8 cellular contexts compared by ENCODE assay signal in genomic region chr2:219253753-219254589, GRCh38. TPM values are rescaled to one million over a fixed set of nuclear protein-coding genes. Genes with fewer than 3 reads are reported as not detected.
DNase-seq lines count a peak whose midpoint lies in the region; ATAC-seq and TF ChIP-seq lines count a peak whose summit lies in the region.

Gene TUBA4A, minus strand, starts transcription at chr2:219253918. Its CDS starts 60 bp downstream, at chr2:219253858.

- no peaks in the 10 kb centered on the region for H3K27me3 Mint-ChIP-seq in CD8-positive, alpha-beta T cell (ENCODE audit: low read depth)

- no peaks in the 10 kb centered on the region for H3K9me3 ChIP-seq in CD8-positive, alpha-beta T cell (ENCODE audit: low read length)
- no peaks in the 10 kb centered on the region for H3K9me3 ChIP-seq in OCI-LY7 (ENCODE audit: low read length)
- no peaks in the 10 kb centered on the region for H3K9me3 ChIP-seq in mucosa of rectum (ENCODE audit: control insufficient read depth in 2 of 2, low read length in 2 of 2)

- H3K36me3 ChIP-seq in CD8-positive, alpha-beta T cell (ENCODE audit: insufficient read depth, low read length): peaks cover 19% of the 10 kb centered on the region
- peaks cover 29% of the 10 kb centered on the region for H3K36me3 ChIP-seq in OCI-LY7 (ENCODE audit: insufficient read depth, low read length)
- H3K36me3 ChIP-seq in mucosa of rectum (ENCODE audit: control insufficient read depth in 2 of 2, insufficient read depth in 2 of 2, low read length in 2 of 2): peaks cover 10 to 14% of the 10 kb centered on the region in 2 donors

- peaks cover 28% of the 10 kb centered on the region for H3K79me2 ChIP-seq in OCI-LY7 (ENCODE audit: insufficient read depth, low read depth, low read length)

- H3K4me2 ChIP-seq in OCI-LY7 (ENCODE audit: low read length): peak within 1 kb of the TSS; percentile 93

- CTCF ChIA-PET in CD8-positive, alpha-beta T cell (lab: Charles Lee): interaction anchor here (0.7 to 10.2 kb wide), 14 partner anchors 24 to 196 kb away, joined by 3 to 138 read pairs (median 5); partner anchors contain the start of genes ANKZF1, ATG9A, DNAJB2 and NHEJ1
- CTCF ChIA-PET in OCI-LY7 (lab: Charles Lee; ENCODE audit: unreplicated experiment): interaction anchor here (2.6 kb wide), 1 partner anchor 24 kb away, joined by 7 read pairs; the partner anchor contains the start of gene DNAJB2

- H3K9me2 ChIP-seq in OCI-LY7 (ENCODE audit: insufficient read depth, low read length): no peaks in the 10 kb centered on the region

- POLR2A ChIA-PET in CD8-positive, alpha-beta T cell (lab: Charles Lee): interaction anchor here (0.7 to 9.6 kb wide), 17 partner anchors 9 to 857 kb away, joined by 3 to 184 read pairs (median 4); partner anchors contain the start of genes ABCB6, ANKZF1, ATG9A and CNPPD1
- POLR2A ChIA-PET in OCI-LY7 (lab: Charles Lee): interaction anchor here (0.6 to 2.3 kb wide), 7 partner anchors 9 to 113 kb away, joined by 3 to 15 read pairs (median 5); partner anchors contain the start of genes ANKZF1, ATG9A, CNPPD1 and GLB1L

- intact Hi-C loops in CD8-positive, alpha-beta T cell (cut with DNase I, micrococcal nuclease): loop anchor here (1.0 to 5.0 kb wide), 13 partner anchors 9 to 343 kb away; partner anchors contain the start of genes ANKZF1 (in 2 of the 2), ATG9A (in 2 of the 2), DNAJB2 (in 2 of the 2) and DNPEP (in 2 of the 2)
- intact Hi-C loops in OCI-LY7 (cut with micrococcal nuclease; ENCODE audit: unreplicated experiment): loop anchor here (1.0 to 10.0 kb wide), 4 partner anchors 25 to 359 kb away; partner anchors contain the start of genes CNPPD1 and DNAJB2

- no TSS peak for BruUV-seq in OCI-LY7 (replicated peaks; lab: Mats Ljungman, UMichigan)

- H3K27me3 ChIP-seq in CD8-positive, alpha-beta T cell (ENCODE audit: insufficient read depth, low read length): no peaks in the 10 kb centered on the region
- peaks cover 0 to 2% of the 10 kb centered on the region in 2 donors for H3K27me3 ChIP-seq in mucosa of rectum (ENCODE audit: control insufficient read depth in 2 of 2, insufficient read depth in 2 of 2, low read length in 2 of 2)

- H3K27ac ChIP-seq in CD8-positive, alpha-beta T cell (ENCODE audit: low read depth, low read length): peak within 1 kb of the TSS; percentile 81
- H3K27ac ChIP-seq in OCI-LY7 (ENCODE audit: low read depth, low read length, poor library complexity, severe bottlenecking) (peak within 1 kb of the TSS; percentile 96), mucosa of rectum (ENCODE audit: low read depth in 2 of 2, low read length in 2 of 2) (peak within 1 kb of the TSS; percentile 67 to 89)

- peak within 1 kb of the TSS; percentile 87 for H3K4me3 Mint-ChIP-seq in CD8-positive, alpha-beta T cell

- H3K4me3 ChIP-seq in CD8-positive, alpha-beta T cell (ENCODE audit: low read depth, low read length): peak within 1 kb of the TSS; percentile 98
- H3K4me3 ChIP-seq in OCI-LY7 (ENCODE audit: low read depth, low read length, poor library complexity, severe bottlenecking): peak within 1 kb of the TSS; percentile 87
- peak within 1 kb of the TSS; percentile 66 for H3K4me3 ChIP-seq in epithelial cell of esophagus (ENCODE audit: low read length)
- H3K4me3 ChIP-seq in mucosa of rectum (ENCODE audit: low read length in 2 of 2): peak within 1 kb of the TSS; percentile 68 to 89

- peaks cover 46% of the 10 kb centered on the region for H3K4me1 Mint-ChIP-seq in CD8-positive, alpha-beta T cell (ENCODE audit: low read depth)

- DNase-seq in CD8-positive, alpha-beta T cell: peak; percentile 82 to 95 (median 89)
- DNase-seq in HPDE6-E6E7 (ENCODE audit: extremely low spot score) (peak; percentile 90), OCI-LY7 (ENCODE audit: low spot score) (peak; percentile 93), activated T-cell treated with anti-CD3 and anti-CD28 coated beads for 24 hours (ENCODE audit: low read depth) (peak; percentile 86), epithelial cell of esophagus (ENCODE audit: low read depth) (peak; percentile 87)
- DNase-seq in stimulated activated CD8-positive, alpha-beta memory T cell treated with anti-CD3 and anti-CD28 coated beads, Interleukin-4, amount 100 ng/mL, for 4 hours (ENCODE audit: low read depth in 2 of 2, low spot score in 1 of 2): peak; percentile 76 to 83

- TF ChIP-seq CTCF in CD8-positive, alpha-beta T cell (IDR thresholded peaks at IDR 0.05): no peak
- TF ChIP-seq CTCF in OCI-LY7 (conservative IDR thresholded peaks at IDR 0.05; ENCODE audit: low read length): no peak
- TF ChIP-seq CTCF in epithelial cell of esophagus (IDR thresholded peaks at IDR 0.05; ENCODE audit: insufficient read depth, low read depth, low read length, missing control alignments): peak; percentile 1

- H3K9ac ChIP-seq in mucosa of rectum (ENCODE audit: low read depth in 1 of 2, low read length in 2 of 2): peak within 1 kb of the TSS; percentile 86 to 88

- H3K27ac Mint-ChIP-seq in CD8-positive, alpha-beta T cell: peak within 1 kb of the TSS; percentile 96

- peaks cover 37% of the 10 kb centered on the region for H3K4me1 ChIP-seq in CD8-positive, alpha-beta T cell (ENCODE audit: insufficient read depth, low read length)
- peaks cover 47% of the 10 kb centered on the region for H3K4me1 ChIP-seq in OCI-LY7 (ENCODE audit: insufficient read depth, low read length, poor library complexity, severe bottlenecking)
- peaks cover 41 to 45% of the 10 kb centered on the region in 2 donors for H3K4me1 ChIP-seq in mucosa of rectum (ENCODE audit: control insufficient read depth in 2 of 2, insufficient read depth in 2 of 2, low read length in 2 of 2)

- peak; percentile 74 for ATAC-seq in CD8-positive, alpha-beta T cell
- peak; percentile 56 for ATAC-seq in GM19455 (IDR thresholded peaks at IDR 0.05; ENCODE audit: unreplicated experiment)

- H4K20me1 ChIP-seq in OCI-LY7 (ENCODE audit: insufficient read depth, low read length): no peaks in the 10 kb centered on the region

- H2AFZ ChIP-seq in OCI-LY7 (ENCODE audit: low read length): peak within 1 kb of the TSS; percentile 49; the same call in 1 of the 2 replicates

- no peaks in the 10 kb centered on the region for H3K9me3 Mint-ChIP-seq in CD8-positive, alpha-beta T cell

- H3K36me3 Mint-ChIP-seq in CD8-positive, alpha-beta T cell: peaks cover 49% of the 10 kb centered on the region

RNA-seq across cellular contexts. Expression of gene TUBA4A, which starts in this region (rescaled TPM):
- total RNA-seq in CD8-positive, alpha-beta T cell: 100 to 1,000 TPM; 322 TPM
- 62.8 and 96.0 TPM in 2 replicates for total RNA-seq in OCI-LY7 (2014; rRNA removed; shearing (Covaris generic))
- total RNA-seq in OCI-LY7 (2022): 181 and 186 TPM in 2 replicates

Comparison
In these comparisons a context has a peak if more than half of its experiments do, and no peak if none do; other contexts are left out.
1. Peak in every context shown above with its lines: DNase-seq, ATAC-seq, H3K4me3 ChIP-seq and H3K27ac ChIP-seq.